13 cellular contexts compared by ENCODE assay signal in the genomic region with DNA sequence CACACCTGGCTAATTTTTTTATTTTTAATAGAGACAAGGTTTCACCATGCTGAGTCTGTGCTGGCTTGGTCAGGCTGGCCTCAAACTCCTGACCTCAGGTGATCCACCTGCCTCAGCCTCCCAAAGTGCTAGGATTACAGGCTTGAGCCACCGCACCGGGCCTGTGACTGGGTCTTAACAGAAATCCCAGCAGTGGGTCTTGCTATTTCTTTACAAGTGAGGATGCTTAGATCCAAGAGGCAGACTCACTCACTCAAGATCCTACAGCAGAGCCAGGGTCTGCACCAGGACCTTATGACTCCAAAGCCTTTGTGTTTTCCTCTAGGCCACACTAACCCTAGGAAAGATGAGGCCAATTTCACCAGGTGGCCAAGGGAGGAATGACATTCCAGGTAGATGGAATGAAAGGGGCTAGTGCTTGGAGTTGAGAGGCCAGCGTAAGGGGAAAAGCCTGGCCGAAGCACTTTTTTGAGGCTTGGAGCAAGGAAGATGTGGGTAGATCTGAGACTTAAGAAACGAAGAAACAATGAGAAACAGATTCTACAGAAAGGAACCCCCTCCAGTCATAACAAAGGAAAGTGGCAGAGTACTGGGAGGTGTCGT. TPM values are rescaled to one million over a fixed set of nuclear protein-coding genes. Genes with fewer than 3 reads are reported as not detected.
DNase-seq lines count a peak whose midpoint lies in the region; ATAC-seq and TF ChIP-seq lines count a peak whose summit lies in the region.
"Had no signal": no experiment of that assay in that cellular context is flagged by ENCODE, and none has a peak within 500 bp of the region (broad histone marks: within the 10 kb centered on the region; RNA-seq: fewer than 3 reads in every experiment).

No MANE protein-coding gene starts in this region.

- intact Hi-C loops in breast epithelium (cut with DNase I; ENCODE audit: low total_unique reads) (no loop called here), mammary epithelial cell (cut with micrococcal nuclease) (no loop called here)

- 46% methylated on average over 6 of the region's 6 CpGs for WGBS in mammary epithelial cell (ENCODE audit: low coverage, missing lambda C conversion rate)

- no peaks in the 10 kb centered on the region for H3K36me3 ChIP-seq in breast epithelium
- no peaks in the 10 kb centered on the region for H3K36me3 ChIP-seq in mammary epithelial cell (ENCODE audit: insufficient read depth, low read length)
- H3K36me3 ChIP-seq: BE2C, SJCRH30 had no signal

- dilution Hi-C loops in mammary epithelial cell (cut with HindIII; ENCODE audit: low sequenced_read_pairs): no loop called here

- no peaks in the 10 kb centered on the region for H3K27me3 Mint-ChIP-seq in activated T-cell treated with anti-CD3 and anti-CD28 coated beads, Interleukin-2, amount 50 U/mL, for 4 hours (ENCODE audit: low read depth)
- H3K27me3 Mint-ChIP-seq in natural killer cell treated with Interleukin-12 subunit alpha and Interleukin-12 subunit beta and Interleukin-15 and Interleukin-18, amount 100 ng/mL, for 72 hours: no peaks in the 10 kb centered on the region

- H3K4me2 ChIP-seq in mammary epithelial cell (ENCODE audit: insufficient read depth, low read depth, low read length): no peak overlapping the region

- no peaks in the 10 kb centered on the region for H3K9me3 Mint-ChIP-seq in activated T-cell treated with anti-CD3 and anti-CD28 coated beads, Interleukin-2, amount 50 U/mL, for 4 hours
- H3K9me3 Mint-ChIP-seq in natural killer cell treated with Interleukin-12 subunit alpha and Interleukin-12 subunit beta and Interleukin-15 and Interleukin-18, amount 100 ng/mL, for 72 hours: no peaks in the 10 kb centered on the region
- H3K9me3 Mint-ChIP-seq: immature natural killer cell had no signal

- peak in 1 of 3 donors; percentile 22 for TF ChIP-seq CTCF in breast epithelium (IDR thresholded peaks at IDR 0.05)
- TF ChIP-seq CTCF in mammary epithelial cell (conservative IDR thresholded peaks at IDR 0.05 in 1 of 2, IDR thresholded peaks at IDR 0.05 in 1 of 2; ENCODE audit: extremely low read depth in 1 of 2, insufficient read depth in 1 of 2, low read depth in 1 of 2, low read length in 2 of 2): no peak

- no peaks in the 10 kb centered on the region for H4K20me1 ChIP-seq in mammary epithelial cell (ENCODE audit: insufficient read depth, low read length)

- H3K79me2 ChIP-seq in mammary epithelial cell (ENCODE audit: insufficient read depth, low read length): no peaks in the 10 kb centered on the region

- no peak for TF ChIP-seq POLR2A in breast epithelium (IDR thresholded peaks at IDR 0.05)

- DNase-seq in breast epithelium (ENCODE audit: low spot score in 2 of 2) (peak in 1 of 2 donors; percentile 13), mammary epithelial cell (no peak), left lobe of liver (ENCODE audit: low spot score) (peak; percentile 29), ureter (ENCODE audit: low spot score) (peak; percentile 19), mucosa of gallbladder (ENCODE audit: low spot score) (no peak)
- no peak for DNase-seq in activated T-cell treated with anti-CD3 and anti-CD28 coated beads, Interleukin-2, amount 50 U/mL, for 4 hours
- DNase-seq in natural killer cell treated with Interleukin-12 subunit alpha and Interleukin-12 subunit beta and Interleukin-15 and Interleukin-18, amount 100 ng/mL, for 72 hours (ENCODE audit: low spot score): no peak
- DNase-seq in effector CD4-positive, alpha-beta T cell: no peak
- DNase-seq: BE2C, immature natural killer cell, midbrain, SJCRH30 had no signal

- peaks cover 40% of the 10 kb centered on the region for H3K4me1 Mint-ChIP-seq in activated T-cell treated with anti-CD3 and anti-CD28 coated beads, Interleukin-2, amount 50 U/mL, for 4 hours (ENCODE audit: low read depth)
- peaks cover 24 to 26% of the 10 kb centered on the region in 2 donors for H3K4me1 Mint-ChIP-seq in natural killer cell treated with Interleukin-12 subunit alpha and Interleukin-12 subunit beta and Interleukin-15 and Interleukin-18, amount 100 ng/mL, for 72 hours (ENCODE audit: low read depth in 2 of 2)

- in situ Hi-C loops in mammary epithelial cell (cut with MboI; ENCODE audit: low sequenced_read_pairs in 2 of 2): no loop called here

- H3K4me1 ChIP-seq in breast epithelium (peaks cover 12 to 27% of the 10 kb centered on the region in 2 donors), mammary epithelial cell (ENCODE audit: insufficient read depth, low read length) (no peaks in the 10 kb centered on the region)
- H3K4me1 ChIP-seq: BE2C had no signal

- H3K27me3 ChIP-seq in breast epithelium (no peaks in the 10 kb centered on the region), mammary epithelial cell (ENCODE audit: insufficient read depth, low read length) (no peaks in the 10 kb centered on the region)
- H3K27me3 ChIP-seq: BE2C had no signal

- H3K36me3 Mint-ChIP-seq in activated T-cell treated with anti-CD3 and anti-CD28 coated beads, Interleukin-2, amount 50 U/mL, for 4 hours (ENCODE audit: insufficient read depth): peaks cover 7% of the 10 kb centered on the region
- no peaks in the 10 kb centered on the region for H3K36me3 Mint-ChIP-seq in natural killer cell treated with Interleukin-12 subunit alpha and Interleukin-12 subunit beta and Interleukin-15 and Interleukin-18, amount 100 ng/mL, for 72 hours
- H3K36me3 Mint-ChIP-seq: immature natural killer cell had no signal

- ATAC-seq in activated T-cell treated with anti-CD3 and anti-CD28 coated beads, Interleukin-2, amount 50 U/mL, for 4 hours: no peak
- no peak for ATAC-seq in left lobe of liver
- ATAC-seq in natural killer cell treated with Interleukin-12 subunit alpha and Interleukin-12 subunit beta and Interleukin-15 and Interleukin-18, amount 100 ng/mL, for 72 hours: no peak

- H3K27ac Mint-ChIP-seq in natural killer cell treated with Interleukin-12 subunit alpha and Interleukin-12 subunit beta and Interleukin-15 and Interleukin-18, amount 100 ng/mL, for 72 hours: peak overlapping the region in 1 of 2 donors; percentile 84
- H3K27ac Mint-ChIP-seq: progenitor cell of endocrine pancreas had no signal

- no peaks in the 10 kb centered on the region for H3K9me3 ChIP-seq in breast epithelium
- no peaks in the 10 kb centered on the region for H3K9me3 ChIP-seq in mammary epithelial cell (replicated peaks; ENCODE audit: insufficient read depth, low read length)
- H3K9me3 ChIP-seq: BE2C, SJCRH30 had no signal

- H3K27ac ChIP-seq in breast epithelium (peak overlapping the region; percentile 91 to 92), mammary epithelial cell (ENCODE audit: insufficient read depth, low read depth, low read length) (no peak overlapping the region)
- H3K27ac ChIP-seq: SJCRH30 had no signal

- no peak overlapping the region for H3K9ac ChIP-seq in mammary epithelial cell (ENCODE audit: insufficient read depth, low read length)

- H2AFZ ChIP-seq in mammary epithelial cell (ENCODE audit: low read depth, low read length): no peak overlapping the region

- H3K4me3 Mint-ChIP-seq in activated T-cell treated with anti-CD3 and anti-CD28 coated beads, Interleukin-2, amount 50 U/mL, for 4 hours: peak overlapping the region; percentile 3
- H3K4me3 Mint-ChIP-seq in natural killer cell treated with Interleukin-12 subunit alpha and Interleukin-12 subunit beta and Interleukin-15 and Interleukin-18, amount 100 ng/mL, for 72 hours: no peak overlapping the region
- H3K4me3 Mint-ChIP-seq: immature natural killer cell had no signal

- BruUV-seq in mammary epithelial cell (replicated peaks; lab: Mats Ljungman, UMichigan): no TSS peak

- CTCF ChIA-PET in mammary epithelial cell (lab: Charles Lee; ENCODE audit: low non-redundant PET): no interaction called here

- H3K4me3 ChIP-seq in breast epithelium (no peak overlapping the region), mammary epithelial cell (replicated peaks in 1 of 3; ENCODE audit: insufficient read depth in 1 of 3, low read depth in 2 of 3, low read length in 3 of 3) (no peak overlapping the region)
- H3K4me3 ChIP-seq: SJCRH30 had no signal

RNA-seq across cellular contexts. Expression of gene STAT5A, which starts 5.7 kb away (rescaled TPM):
- 100 to 1,000 TPM in 1 of 3 donors, 10 to 100 TPM in 2; 72.8 to 363 (median 78.9) TPM for total RNA-seq in breast epithelium
- total RNA-seq in mammary epithelial cell: 10 to 100 TPM in 1 of 2 donors, 1 to 10 TPM in 1; 1.7 to 10.5 TPM
- polyA plus RNA-seq in mammary epithelial cell: 1.2 TPM
- 5.2 TPM for polyA minus RNA-seq in mammary epithelial cell
- total RNA-seq in activated T-cell treated with anti-CD3 and anti-CD28 coated beads, Interleukin-2, amount 50 U/mL, for 4 hours: 100 to 1,000 TPM; 193 to 264 (median 220) TPM
- 10.2 TPM for total RNA-seq in left lobe of liver
- total RNA-seq in ureter: 37.4 TPM
- 30.8 TPM for total RNA-seq in mucosa of gallbladder
- total RNA-seq in natural killer cell treated with Interleukin-12 subunit alpha and Interleukin-12 subunit beta and Interleukin-15 and Interleukin-18, amount 100 ng/mL, for 72 hours: 100 to 1,000 TPM; 187 to 392 TPM

RNA-seq across cellular contexts. Expression of gene STAT5B, which starts 6.4 kb away (rescaled TPM):
- total RNA-seq in breast epithelium (100 to 1,000 TPM in 2 of 3 donors, 10 to 100 TPM in 1; 97.2 to 130 (median 101) TPM), mammary epithelial cell (10 to 100 TPM; 20.0 to 20.5 TPM), left lobe of liver (26.3 TPM), ureter (64.0 TPM), mucosa of gallbladder (61.7 TPM)
- polyA plus RNA-seq in mammary epithelial cell: 13.3 TPM
- 82.6 TPM for polyA minus RNA-seq in mammary epithelial cell
- 10 to 100 TPM; 62.9 to 86.7 (median 71.9) TPM for total RNA-seq in activated T-cell treated with anti-CD3 and anti-CD28 coated beads, Interleukin-2, amount 50 U/mL, for 4 hours
- 100 to 1,000 TPM; 131 to 209 TPM for total RNA-seq in natural killer cell treated with Interleukin-12 subunit alpha and Interleukin-12 subunit beta and Interleukin-15 and Interleukin-18, amount 100 ng/mL, for 72 hours

Comparison
In these comparisons a context has a peak if more than half of its experiments do, and no peak if none do; other contexts are left out.
1. DNase-seq: peak in left lobe of liver (single experiment) and ureter (single experiment); none in mammary epithelial cell (single experiment), activated T-cell treated with anti-CD3 and anti-CD28 coated beads, Interleukin-2, amount 50 U/mL, for 4 hours (single experiment), mucosa of gallbladder (single experiment), natural killer cell treated with Interleukin-12 subunit alpha and Interleukin-12 subunit beta and Interleukin-15 and Interleukin-18, amount 100 ng/mL, for 72 hours (single experiment) and effector CD4-positive, alpha-beta T cell (single experiment).